1 cellular context compared by ENCODE assay signal in genomic region chr6:43083041-43083669, GRCh38.
TF ChIP-seq lines count a peak whose summit lies in the region.

No MANE protein-coding gene starts in this region.

TF ChIP-seq in HepG2, 621 proteins besides CTCF, POLR2A, EP300 and RAD21 (continued from another document):
- TF ChIP-seq ZNF142 (CRISPR knock-in tag; IDR thresholded peaks at IDR 0.05) (no peak), TRIM22 (IDR thresholded peaks at IDR 0.05) (no peak), ZNF687 (CRISPR knock-in tag; IDR thresholded peaks at IDR 0.05) (peak; percentile 41; the same call in 1 of the 2 replicates), ZNF891 (CRISPR knock-in tag; IDR thresholded peaks at IDR 0.05) (0 out of 2 replicates have a peak, but pooled peaks have one; percentile 32), ZBTB38 (CRISPR knock-in tag; IDR thresholded peaks at IDR 0.05) (0 out of 2 replicates have a peak, but pooled peaks have one; percentile 30), ZNF704 (CRISPR knock-in tag; IDR thresholded peaks at IDR 0.05; ENCODE audit: borderline replicate concordance) (no peak), CBX1 (IDR thresholded peaks at IDR 0.05; ENCODE audit: low read depth) (no peak), PBX2 (CRISPR knock-in tag; IDR thresholded peaks at IDR 0.05) (no peak), YEATS4 (CRISPR knock-in tag; IDR thresholded peaks at IDR 0.05; ENCODE audit: borderline replicate concordance) (no peak), IRF1 (CRISPR knock-in tag; IDR thresholded peaks at IDR 0.05; ENCODE audit: low read depth) (no peak), TBX2 (CRISPR knock-in tag; IDR thresholded peaks at IDR 0.05; ENCODE audit: borderline replicate concordance) (0 out of 2 replicates have a peak, but pooled peaks have one; percentile 16), CHCHD3 (CRISPR knock-in tag; IDR thresholded peaks at IDR 0.05) (no peak), PHB2 (IDR thresholded peaks at IDR 0.05; ENCODE audit: partially characterized antibody) (no peak), ZMYM4 (CRISPR knock-in tag; IDR thresholded peaks at IDR 0.05) (no peak), ZNF557 (CRISPR knock-in tag; IDR thresholded peaks at IDR 0.05) (no peak), TIGD3 (CRISPR knock-in tag; IDR thresholded peaks at IDR 0.05; ENCODE audit: borderline replicate concordance) (no peak)
TF ChIP-seq in HepG2: peak in this region for 6.
